Comparison of ENCODE assay signal across 1 cellular context in the genomic region with DNA sequence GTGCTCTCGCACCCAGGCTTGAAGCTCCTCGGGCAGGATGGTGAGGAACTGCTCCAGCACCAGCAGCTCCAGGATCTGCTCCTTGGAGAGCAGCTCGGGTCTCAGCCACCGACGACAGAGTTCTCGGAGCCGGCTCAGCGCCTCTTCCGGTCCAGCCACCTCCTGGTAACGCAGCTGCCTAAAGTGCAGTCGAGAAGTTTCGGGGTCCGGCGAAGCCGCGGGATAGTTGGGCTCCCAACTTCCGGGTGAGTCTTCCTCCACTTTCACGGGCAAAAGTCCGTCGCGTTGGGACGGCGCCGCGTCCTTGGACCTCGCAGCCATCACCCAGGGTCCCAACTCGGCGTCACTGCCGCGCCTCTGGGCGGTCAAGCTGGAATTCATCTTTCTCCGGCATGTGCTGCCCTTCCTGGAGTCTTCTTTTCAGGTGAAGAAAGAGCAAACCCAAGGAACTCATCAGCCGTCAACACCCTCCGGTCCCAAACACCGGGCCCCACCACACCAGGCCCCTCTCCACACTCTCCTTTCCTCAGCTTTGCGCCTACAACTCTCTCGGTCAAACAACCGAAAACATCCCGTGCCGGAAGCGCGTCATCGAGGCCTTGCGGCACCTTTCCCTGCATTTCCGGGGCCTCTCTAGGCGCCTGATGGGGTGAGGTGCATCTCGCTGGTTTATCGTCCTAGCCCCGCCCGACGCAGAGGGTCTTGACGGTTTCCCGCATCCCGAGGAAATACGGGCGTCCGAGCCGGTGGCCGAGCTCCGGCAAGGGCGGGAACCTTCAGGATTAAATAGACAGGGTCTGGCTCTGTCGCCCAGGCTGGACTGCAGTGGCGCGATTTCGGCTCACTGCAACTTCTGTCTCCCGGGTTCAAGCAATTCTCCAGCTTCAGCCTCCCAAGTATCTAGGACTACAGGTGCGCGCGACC.
TF ChIP-seq lines count a peak whose summit lies in the region.

A gene (minus strand): TSS at position 569 of the 924 bp plus-strand sequence. CDS start 188 bp downstream, at position 381.

TF ChIP-seq in K562, 482 proteins besides CTCF, POLR2A, EP300 and RAD21 (continued from another document and continues in another):
- TF ChIP-seq, protein P1, sequence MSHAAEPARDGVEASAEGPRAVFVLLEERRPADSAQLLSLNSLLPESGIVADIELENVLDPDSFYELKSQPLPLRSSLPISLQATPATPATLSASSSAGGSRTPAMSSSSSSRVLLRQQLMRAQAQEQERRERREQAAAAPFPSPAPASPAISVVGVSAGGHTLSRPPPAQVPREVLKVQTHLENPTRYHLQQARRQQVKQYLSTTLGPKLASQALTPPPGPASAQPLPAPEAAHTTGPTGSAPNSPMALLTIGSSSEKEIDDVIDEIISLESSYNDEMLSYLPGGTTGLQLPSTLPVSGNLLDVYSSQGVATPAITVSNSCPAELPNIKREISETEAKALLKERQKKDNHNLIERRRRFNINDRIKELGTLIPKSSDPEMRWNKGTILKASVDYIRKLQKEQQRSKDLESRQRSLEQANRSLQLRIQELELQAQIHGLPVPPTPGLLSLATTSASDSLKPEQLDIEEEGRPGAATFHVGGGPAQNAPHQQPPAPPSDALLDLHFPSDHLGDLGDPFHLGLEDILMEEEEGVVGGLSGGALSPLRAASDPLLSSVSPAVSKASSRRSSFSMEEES (CRISPR knock-in tag; IDR thresholded peaks at IDR 0.05), result no peak
- TF ChIP-seq ZNF239 (CRISPR knock-in tag; IDR thresholded peaks at IDR 0.05) (no peak), ZNF3 (CRISPR knock-in tag; IDR thresholded peaks at IDR 0.05) (no peak), ZNF347 (CRISPR knock-in tag; IDR thresholded peaks at IDR 0.05; ENCODE audit: low read depth) (no peak), ZNF436 (CRISPR knock-in tag; IDR thresholded peaks at IDR 0.05) (no peak), SMARCA5 (IDR thresholded peaks at IDR 0.05) (no peak), ILK (tag; IDR thresholded peaks at IDR 0.05; ENCODE audit: borderline replicate concordance, low read depth) (no peak), ZZZ3 (IDR thresholded peaks at IDR 0.05) (peak; percentile 75; the same call in 1 of the 2 replicates), HIVEP1 (CRISPR knock-in tag; IDR thresholded peaks at IDR 0.05) (0 out of 2 replicates have a peak, but pooled peaks have one; percentile 40), SMC3 (conservative IDR thresholded peaks at IDR 0.05; ENCODE audit: insufficient read depth, low read depth, low read length) (no peak), PHB (CRISPR knock-in tag; IDR thresholded peaks at IDR 0.05) (0 out of 2 replicates have a peak, but pooled peaks have one; percentile 23), HDAC3 (IDR thresholded peaks at IDR 0.05; ENCODE audit: borderline replicate concordance, partially characterized antibody) (no peak), SP1 (CRISPR knock-in tag; IDR thresholded peaks at IDR 0.05) (peak; percentile 81), NR3C1 (CRISPR knock-in tag; IDR thresholded peaks at IDR 0.05) (no peak), NR2C2 (CRISPR knock-in tag; IDR thresholded peaks at IDR 0.05) (peak; percentile 71; the same call in 1 of the 2 replicates), NR2C2 (tag; IDR thresholded peaks at IDR 0.05) (peak; percentile 89)
- TF ChIP-seq, protein P2, sequence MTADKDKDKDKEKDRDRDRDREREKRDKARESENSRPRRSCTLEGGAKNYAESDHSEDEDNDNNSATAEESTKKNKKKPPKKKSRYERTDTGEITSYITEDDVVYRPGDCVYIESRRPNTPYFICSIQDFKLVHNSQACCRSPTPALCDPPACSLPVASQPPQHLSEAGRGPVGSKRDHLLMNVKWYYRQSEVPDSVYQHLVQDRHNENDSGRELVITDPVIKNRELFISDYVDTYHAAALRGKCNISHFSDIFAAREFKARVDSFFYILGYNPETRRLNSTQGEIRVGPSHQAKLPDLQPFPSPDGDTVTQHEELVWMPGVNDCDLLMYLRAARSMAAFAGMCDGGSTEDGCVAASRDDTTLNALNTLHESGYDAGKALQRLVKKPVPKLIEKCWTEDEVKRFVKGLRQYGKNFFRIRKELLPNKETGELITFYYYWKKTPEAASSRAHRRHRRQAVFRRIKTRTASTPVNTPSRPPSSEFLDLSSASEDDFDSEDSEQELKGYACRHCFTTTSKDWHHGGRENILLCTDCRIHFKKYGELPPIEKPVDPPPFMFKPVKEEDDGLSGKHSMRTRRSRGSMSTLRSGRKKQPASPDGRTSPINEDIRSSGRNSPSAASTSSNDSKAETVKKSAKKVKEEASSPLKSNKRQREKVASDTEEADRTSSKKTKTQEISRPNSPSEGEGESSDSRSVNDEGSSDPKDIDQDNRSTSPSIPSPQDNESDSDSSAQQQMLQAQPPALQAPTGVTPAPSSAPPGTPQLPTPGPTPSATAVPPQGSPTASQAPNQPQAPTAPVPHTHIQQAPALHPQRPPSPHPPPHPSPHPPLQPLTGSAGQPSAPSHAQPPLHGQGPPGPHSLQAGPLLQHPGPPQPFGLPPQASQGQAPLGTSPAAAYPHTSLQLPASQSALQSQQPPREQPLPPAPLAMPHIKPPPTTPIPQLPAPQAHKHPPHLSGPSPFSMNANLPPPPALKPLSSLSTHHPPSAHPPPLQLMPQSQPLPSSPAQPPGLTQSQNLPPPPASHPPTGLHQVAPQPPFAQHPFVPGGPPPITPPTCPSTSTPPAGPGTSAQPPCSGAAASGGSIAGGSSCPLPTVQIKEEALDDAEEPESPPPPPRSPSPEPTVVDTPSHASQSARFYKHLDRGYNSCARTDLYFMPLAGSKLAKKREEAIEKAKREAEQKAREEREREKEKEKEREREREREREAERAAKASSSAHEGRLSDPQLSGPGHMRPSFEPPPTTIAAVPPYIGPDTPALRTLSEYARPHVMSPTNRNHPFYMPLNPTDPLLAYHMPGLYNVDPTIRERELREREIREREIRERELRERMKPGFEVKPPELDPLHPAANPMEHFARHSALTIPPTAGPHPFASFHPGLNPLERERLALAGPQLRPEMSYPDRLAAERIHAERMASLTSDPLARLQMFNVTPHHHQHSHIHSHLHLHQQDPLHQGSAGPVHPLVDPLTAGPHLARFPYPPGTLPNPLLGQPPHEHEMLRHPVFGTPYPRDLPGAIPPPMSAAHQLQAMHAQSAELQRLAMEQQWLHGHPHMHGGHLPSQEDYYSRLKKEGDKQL (CRISPR knock-in tag; IDR thresholded peaks at IDR 0.05; ENCODE audit: borderline replicate concordance), result no peak
- TF ChIP-seq, protein P3, sequence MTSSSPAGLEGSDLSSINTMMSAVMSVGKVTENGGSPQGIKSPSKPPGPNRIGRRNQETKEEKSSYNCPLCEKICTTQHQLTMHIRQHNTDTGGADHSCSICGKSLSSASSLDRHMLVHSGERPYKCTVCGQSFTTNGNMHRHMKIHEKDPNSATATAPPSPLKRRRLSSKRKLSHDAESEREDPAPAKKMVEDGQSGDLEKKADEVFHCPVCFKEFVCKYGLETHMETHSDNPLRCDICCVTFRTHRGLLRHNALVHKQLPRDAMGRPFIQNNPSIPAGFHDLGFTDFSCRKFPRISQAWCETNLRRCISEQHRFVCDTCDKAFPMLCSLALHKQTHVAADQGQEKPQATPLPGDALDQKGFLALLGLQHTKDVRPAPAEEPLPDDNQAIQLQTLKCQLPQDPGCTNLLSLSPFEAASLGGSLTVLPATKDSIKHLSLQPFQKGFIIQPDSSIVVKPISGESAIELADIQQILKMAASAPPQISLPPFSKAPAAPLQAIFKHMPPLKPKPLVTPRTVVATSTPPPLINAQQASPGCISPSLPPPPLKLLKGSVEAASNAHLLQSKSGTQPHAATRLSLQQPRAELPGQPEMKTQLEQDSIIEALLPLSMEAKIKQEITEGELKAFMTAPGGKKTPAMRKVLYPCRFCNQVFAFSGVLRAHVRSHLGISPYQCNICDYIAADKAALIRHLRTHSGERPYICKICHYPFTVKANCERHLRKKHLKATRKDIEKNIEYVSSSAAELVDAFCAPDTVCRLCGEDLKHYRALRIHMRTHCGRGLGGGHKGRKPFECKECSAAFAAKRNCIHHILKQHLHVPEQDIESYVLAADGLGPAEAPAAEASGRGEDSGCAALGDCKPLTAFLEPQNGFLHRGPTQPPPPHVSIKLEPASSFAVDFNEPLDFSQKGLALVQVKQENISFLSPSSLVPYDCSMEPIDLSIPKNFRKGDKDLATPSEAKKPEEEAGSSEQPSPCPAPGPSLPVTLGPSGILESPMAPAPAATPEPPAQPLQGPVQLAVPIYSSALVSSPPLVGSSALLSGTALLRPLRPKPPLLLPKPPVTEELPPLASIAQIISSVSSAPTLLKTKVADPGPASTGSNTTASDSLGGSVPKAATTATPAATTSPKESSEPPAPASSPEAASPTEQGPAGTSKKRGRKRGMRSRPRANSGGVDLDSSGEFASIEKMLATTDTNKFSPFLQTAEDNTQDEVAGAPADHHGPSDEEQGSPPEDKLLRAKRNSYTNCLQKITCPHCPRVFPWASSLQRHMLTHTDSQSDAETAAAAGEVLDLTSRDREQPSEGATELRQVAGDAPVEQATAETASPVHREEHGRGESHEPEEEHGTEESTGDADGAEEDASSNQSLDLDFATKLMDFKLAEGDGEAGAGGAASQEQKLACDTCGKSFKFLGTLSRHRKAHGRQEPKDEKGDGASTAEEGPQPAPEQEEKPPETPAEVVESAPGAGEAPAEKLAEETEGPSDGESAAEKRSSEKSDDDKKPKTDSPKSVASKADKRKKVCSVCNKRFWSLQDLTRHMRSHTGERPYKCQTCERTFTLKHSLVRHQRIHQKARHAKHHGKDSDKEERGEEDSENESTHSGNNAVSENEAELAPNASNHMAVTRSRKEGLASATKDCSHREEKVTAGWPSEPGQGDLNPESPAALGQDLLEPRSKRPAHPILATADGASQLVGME (CRISPR knock-in tag; IDR thresholded peaks at IDR 0.05), result no peak
- TF ChIP-seq, protein P4, sequence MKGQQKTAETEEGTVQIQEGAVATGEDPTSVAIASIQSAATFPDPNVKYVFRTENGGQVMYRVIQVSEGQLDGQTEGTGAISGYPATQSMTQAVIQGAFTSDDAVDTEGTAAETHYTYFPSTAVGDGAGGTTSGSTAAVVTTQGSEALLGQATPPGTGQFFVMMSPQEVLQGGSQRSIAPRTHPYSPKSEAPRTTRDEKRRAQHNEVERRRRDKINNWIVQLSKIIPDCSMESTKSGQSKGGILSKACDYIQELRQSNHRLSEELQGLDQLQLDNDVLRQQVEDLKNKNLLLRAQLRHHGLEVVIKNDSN (CRISPR knock-in tag; IDR thresholded peaks at IDR 0.05), result peak; percentile 41; the same call in 1 of the 2 replicates
- TF ChIP-seq, protein P5, sequence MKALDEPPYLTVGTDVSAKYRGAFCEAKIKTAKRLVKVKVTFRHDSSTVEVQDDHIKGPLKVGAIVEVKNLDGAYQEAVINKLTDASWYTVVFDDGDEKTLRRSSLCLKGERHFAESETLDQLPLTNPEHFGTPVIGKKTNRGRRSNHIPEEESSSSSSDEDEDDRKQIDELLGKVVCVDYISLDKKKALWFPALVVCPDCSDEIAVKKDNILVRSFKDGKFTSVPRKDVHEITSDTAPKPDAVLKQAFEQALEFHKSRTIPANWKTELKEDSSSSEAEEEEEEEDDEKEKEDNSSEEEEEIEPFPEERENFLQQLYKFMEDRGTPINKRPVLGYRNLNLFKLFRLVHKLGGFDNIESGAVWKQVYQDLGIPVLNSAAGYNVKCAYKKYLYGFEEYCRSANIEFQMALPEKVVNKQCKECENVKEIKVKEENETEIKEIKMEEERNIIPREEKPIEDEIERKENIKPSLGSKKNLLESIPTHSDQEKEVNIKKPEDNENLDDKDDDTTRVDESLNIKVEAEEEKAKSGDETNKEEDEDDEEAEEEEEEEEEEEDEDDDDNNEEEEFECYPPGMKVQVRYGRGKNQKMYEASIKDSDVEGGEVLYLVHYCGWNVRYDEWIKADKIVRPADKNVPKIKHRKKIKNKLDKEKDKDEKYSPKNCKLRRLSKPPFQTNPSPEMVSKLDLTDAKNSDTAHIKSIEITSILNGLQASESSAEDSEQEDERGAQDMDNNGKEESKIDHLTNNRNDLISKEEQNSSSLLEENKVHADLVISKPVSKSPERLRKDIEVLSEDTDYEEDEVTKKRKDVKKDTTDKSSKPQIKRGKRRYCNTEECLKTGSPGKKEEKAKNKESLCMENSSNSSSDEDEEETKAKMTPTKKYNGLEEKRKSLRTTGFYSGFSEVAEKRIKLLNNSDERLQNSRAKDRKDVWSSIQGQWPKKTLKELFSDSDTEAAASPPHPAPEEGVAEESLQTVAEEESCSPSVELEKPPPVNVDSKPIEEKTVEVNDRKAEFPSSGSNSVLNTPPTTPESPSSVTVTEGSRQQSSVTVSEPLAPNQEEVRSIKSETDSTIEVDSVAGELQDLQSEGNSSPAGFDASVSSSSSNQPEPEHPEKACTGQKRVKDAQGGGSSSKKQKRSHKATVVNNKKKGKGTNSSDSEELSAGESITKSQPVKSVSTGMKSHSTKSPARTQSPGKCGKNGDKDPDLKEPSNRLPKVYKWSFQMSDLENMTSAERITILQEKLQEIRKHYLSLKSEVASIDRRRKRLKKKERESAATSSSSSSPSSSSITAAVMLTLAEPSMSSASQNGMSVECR (CRISPR knock-in tag; IDR thresholded peaks at IDR 0.05), result no peak; the same call in 1 of the 2 replicates
- TF ChIP-seq, protein P6, sequence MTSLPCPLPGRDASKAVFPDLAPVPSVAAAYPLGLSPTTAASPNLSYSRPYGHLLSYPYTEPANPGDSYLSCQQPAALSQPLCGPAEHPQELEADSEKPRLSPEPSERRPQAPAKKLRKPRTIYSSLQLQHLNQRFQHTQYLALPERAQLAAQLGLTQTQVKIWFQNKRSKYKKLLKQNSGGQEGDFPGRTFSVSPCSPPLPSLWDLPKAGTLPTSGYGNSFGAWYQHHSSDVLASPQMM (CRISPR knock-in tag; IDR thresholded peaks at IDR 0.05), result no peak
- TF ChIP-seq, protein P7, sequence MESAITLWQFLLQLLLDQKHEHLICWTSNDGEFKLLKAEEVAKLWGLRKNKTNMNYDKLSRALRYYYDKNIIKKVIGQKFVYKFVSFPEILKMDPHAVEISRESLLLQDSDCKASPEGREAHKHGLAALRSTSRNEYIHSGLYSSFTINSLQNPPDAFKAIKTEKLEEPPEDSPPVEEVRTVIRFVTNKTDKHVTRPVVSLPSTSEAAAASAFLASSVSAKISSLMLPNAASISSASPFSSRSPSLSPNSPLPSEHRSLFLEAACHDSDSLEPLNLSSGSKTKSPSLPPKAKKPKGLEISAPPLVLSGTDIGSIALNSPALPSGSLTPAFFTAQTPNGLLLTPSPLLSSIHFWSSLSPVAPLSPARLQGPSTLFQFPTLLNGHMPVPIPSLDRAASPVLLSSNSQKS (CRISPR knock-in tag; IDR thresholded peaks at IDR 0.05), result no peak
- TF ChIP-seq, protein P8, sequence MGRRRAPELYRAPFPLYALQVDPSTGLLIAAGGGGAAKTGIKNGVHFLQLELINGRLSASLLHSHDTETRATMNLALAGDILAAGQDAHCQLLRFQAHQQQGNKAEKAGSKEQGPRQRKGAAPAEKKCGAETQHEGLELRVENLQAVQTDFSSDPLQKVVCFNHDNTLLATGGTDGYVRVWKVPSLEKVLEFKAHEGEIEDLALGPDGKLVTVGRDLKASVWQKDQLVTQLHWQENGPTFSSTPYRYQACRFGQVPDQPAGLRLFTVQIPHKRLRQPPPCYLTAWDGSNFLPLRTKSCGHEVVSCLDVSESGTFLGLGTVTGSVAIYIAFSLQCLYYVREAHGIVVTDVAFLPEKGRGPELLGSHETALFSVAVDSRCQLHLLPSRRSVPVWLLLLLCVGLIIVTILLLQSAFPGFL (CRISPR knock-in tag; IDR thresholded peaks at IDR 0.05), result no peak
